ENCODE assay signal across 1 cellular context in the genomic region with DNA sequence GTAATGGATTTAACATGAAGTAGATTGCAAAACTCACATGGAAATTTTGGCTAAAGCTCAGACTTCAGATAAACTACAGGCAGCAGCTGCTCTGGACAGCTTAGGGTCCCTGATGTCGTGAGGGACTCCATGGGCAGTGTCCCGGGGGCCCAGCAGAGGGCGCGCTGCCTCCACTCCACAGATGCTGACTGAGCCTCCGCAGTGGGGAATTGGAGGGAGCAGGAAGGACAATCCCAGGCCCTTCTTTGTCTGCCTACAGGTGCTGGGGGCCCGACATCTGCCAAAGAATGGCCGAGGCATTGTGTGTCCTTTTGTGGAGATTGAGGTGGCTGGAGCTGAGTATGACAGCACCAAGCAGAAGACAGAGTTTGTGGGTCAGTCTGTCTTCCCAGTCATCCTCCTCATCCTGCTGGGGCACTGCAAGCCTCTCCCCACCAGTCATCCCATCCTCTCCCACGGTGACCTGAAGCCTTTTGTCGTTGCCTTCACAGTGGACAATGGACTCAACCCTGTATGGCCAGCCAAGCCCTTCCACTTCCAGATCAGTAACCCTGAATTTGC.
A peak's percentile ranks its signal among the peaks of the same experiment; 100 is the strongest.
TF ChIP-seq lines count a peak whose summit lies in the region.

No MANE protein-coding gene starts in this region.

TF ChIP-seq in HepG2, 621 proteins besides CTCF, POLR2A, EP300 and RAD21 (continued from another document):
- TF ChIP-seq, protein P1, sequence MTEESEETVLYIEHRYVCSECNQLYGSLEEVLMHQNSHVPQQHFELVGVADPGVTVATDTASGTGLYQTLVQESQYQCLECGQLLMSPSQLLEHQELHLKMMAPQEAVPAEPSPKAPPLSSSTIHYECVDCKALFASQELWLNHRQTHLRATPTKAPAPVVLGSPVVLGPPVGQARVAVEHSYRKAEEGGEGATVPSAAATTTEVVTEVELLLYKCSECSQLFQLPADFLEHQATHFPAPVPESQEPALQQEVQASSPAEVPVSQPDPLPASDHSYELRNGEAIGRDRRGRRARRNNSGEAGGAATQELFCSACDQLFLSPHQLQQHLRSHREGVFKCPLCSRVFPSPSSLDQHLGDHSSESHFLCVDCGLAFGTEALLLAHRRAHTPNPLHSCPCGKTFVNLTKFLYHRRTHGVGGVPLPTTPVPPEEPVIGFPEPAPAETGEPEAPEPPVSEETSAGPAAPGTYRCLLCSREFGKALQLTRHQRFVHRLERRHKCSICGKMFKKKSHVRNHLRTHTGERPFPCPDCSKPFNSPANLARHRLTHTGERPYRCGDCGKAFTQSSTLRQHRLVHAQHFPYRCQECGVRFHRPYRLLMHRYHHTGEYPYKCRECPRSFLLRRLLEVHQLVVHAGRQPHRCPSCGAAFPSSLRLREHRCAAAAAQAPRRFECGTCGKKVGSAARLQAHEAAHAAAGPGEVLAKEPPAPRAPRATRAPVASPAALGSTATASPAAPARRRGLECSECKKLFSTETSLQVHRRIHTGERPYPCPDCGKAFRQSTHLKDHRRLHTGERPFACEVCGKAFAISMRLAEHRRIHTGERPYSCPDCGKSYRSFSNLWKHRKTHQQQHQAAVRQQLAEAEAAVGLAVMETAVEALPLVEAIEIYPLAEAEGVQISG (CRISPR knock-in tag; IDR thresholded peaks at IDR 0.05): no peak
- TF ChIP-seq, protein P2, sequence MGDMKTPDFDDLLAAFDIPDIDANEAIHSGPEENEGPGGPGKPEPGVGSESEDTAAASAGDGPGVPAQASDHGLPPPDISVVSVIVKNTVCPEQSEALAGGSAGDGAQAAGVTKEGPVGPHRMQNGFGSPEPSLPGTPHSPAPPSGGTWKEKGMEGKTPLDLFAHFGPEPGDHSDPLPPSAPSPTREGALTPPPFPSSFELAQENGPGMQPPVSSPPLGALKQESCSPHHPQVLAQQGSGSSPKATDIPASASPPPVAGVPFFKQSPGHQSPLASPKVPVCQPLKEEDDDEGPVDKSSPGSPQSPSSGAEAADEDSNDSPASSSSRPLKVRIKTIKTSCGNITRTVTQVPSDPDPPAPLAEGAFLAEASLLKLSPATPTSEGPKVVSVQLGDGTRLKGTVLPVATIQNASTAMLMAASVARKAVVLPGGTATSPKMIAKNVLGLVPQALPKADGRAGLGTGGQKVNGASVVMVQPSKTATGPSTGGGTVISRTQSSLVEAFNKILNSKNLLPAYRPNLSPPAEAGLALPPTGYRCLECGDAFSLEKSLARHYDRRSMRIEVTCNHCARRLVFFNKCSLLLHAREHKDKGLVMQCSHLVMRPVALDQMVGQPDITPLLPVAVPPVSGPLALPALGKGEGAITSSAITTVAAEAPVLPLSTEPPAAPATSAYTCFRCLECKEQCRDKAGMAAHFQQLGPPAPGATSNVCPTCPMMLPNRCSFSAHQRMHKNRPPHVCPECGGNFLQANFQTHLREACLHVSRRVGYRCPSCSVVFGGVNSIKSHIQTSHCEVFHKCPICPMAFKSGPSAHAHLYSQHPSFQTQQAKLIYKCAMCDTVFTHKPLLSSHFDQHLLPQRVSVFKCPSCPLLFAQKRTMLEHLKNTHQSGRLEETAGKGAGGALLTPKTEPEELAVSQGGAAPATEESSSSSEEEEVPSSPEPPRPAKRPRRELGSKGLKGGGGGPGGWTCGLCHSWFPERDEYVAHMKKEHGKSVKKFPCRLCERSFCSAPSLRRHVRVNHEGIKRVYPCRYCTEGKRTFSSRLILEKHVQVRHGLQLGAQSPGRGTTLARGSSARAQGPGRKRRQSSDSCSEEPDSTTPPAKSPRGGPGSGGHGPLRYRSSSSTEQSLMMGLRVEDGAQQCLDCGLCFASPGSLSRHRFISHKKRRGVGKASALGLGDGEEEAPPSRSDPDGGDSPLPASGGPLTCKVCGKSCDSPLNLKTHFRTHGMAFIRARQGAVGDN (CRISPR knock-in tag; IDR thresholded peaks at IDR 0.05): peak; percentile 67
- no peak for TF ChIP-seq ASH2L (IDR thresholded peaks at IDR 0.05; ENCODE audit: insufficient read length, low read depth, low read length)
- 0 out of 2 replicates have a peak, but pooled peaks have one; percentile 36 for TF ChIP-seq ZNF724P (CRISPR knock-in tag; IDR thresholded peaks at IDR 0.05; ENCODE audit: borderline replicate concordance)
- no peak for TF ChIP-seq ISL2 (CRISPR knock-in tag; IDR thresholded peaks at IDR 0.05)
- TF ChIP-seq ZSCAN21 (CRISPR knock-in tag; IDR thresholded peaks at IDR 0.05; ENCODE audit: borderline replicate concordance): no peak
